ENCODE assay signal across 19 cellular contexts in the genomic region with DNA sequence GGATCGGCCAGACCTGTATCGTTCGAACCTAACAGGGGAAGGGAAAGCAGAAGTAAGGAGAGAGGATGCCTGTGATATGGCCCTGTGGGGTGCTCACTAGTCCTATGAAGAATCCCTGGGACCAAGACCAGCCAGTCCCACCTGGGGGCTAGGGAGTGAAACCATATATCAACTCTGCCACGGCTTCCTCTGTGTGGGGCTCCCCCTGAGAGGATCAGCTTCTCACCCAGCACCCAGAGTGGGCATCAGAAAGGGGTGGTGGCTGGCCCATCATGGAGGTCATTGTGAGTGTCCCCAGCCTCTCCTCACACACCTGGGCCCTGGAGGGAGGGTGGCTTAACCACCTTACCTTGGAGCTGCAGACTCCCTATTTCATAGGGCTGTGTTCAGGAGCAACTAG. TPM values are rescaled to one million over a fixed set of nuclear protein-coding genes. Genes with fewer than 3 reads are reported as not detected.
DNase-seq lines count a peak whose midpoint lies in the region; ATAC-seq and TF ChIP-seq lines count a peak whose summit lies in the region.
"Had no signal": no experiment of that assay in that cellular context is flagged by ENCODE, and none has a peak within 500 bp of the region (broad histone marks: within the 10 kb centered on the region; RNA-seq: fewer than 3 reads in every experiment).

No MANE protein-coding gene starts in this region.

- H3K9ac ChIP-seq in neural progenitor cell, result no peak overlapping the region

- no peaks in the 10 kb centered on the region for H3K36me3 ChIP-seq in neural progenitor cell

- H3K9me3 ChIP-seq in neural progenitor cell (ENCODE audit: low read depth), result no peaks in the 10 kb centered on the region

- H3K27me3 ChIP-seq in neural progenitor cell, result peaks cover 61% of the 10 kb centered on the region

- no peaks in the 10 kb centered on the region for H3K79me2 ChIP-seq in neural progenitor cell (ENCODE audit: low read depth)

- H3K36me3 Mint-ChIP-seq in neural progenitor cell (peaks cover 6% of the 10 kb centered on the region), glutamatergic neuron (ENCODE audit: unreplicated experiment) (no peaks in the 10 kb centered on the region)
- peaks cover 8% of the 10 kb centered on the region for H3K36me3 Mint-ChIP-seq in T-helper 2 cell treated with Interferon-gamma antibody and Interleukin-4, amounts not matched to agents 5 μg/mL and 100 μg/mL, for 36 hours (ENCODE audit: low read depth)

- peaks cover 10% of the 10 kb centered on the region for H4K20me1 ChIP-seq in neural progenitor cell (ENCODE audit: low read depth)

- peaks cover 24% of the 10 kb centered on the region for H3F3A ChIP-seq in neural progenitor cell (ENCODE audit: low read depth)

- H3K4me3 Mint-ChIP-seq in stimulated activated naive CD8-positive, alpha-beta T cell treated with anti-CD3 and anti-CD28 coated beads, Interleukin-15, amount 100 ng/mL, for 72 hours, result no peak overlapping the region
- H3K4me3 Mint-ChIP-seq in neural progenitor cell, result peak overlapping the region; percentile 38
- H3K4me3 Mint-ChIP-seq in T-helper 2 cell treated with Interferon-gamma antibody and Interleukin-4, amounts not matched to agents 5 μg/mL and 100 μg/mL, for 36 hours, result no peak overlapping the region
- H3K4me3 Mint-ChIP-seq in glutamatergic neuron (ENCODE audit: unreplicated experiment), result no peak overlapping the region
- H3K4me3 Mint-ChIP-seq: B cell; CD4-positive, CD25-positive, alpha-beta regulatory T cell; CD8-positive, alpha-beta memory T cell; H9 had no signal

- no peak overlapping the region for H3K27ac Mint-ChIP-seq in stimulated activated naive CD8-positive, alpha-beta T cell treated with anti-CD3 and anti-CD28 coated beads, Interleukin-15, amount 100 ng/mL, for 72 hours
- H3K27ac Mint-ChIP-seq in neural progenitor cell (peak overlapping the region; percentile 25), glutamatergic neuron (ENCODE audit: unreplicated experiment) (no peak overlapping the region)
- no peak overlapping the region for H3K27ac Mint-ChIP-seq in T-helper 2 cell treated with Interferon-gamma antibody and Interleukin-4, amounts not matched to agents 5 μg/mL and 100 μg/mL, for 36 hours
- H3K27ac Mint-ChIP-seq: B cell had no signal

- H3K4me1 ChIP-seq in neural progenitor cell, result peaks cover 20% of the 10 kb centered on the region

- no peak for DNase-seq in stimulated activated naive CD8-positive, alpha-beta T cell treated with anti-CD3 and anti-CD28 coated beads, Interleukin-15, Interleukin-2, amounts not matched to agents 100 U/mL and 50 U/mL, for 24 hours
- no peak for DNase-seq in stimulated activated naive CD8-positive, alpha-beta T cell treated with anti-CD3 and anti-CD28 coated beads, Interleukin-15, amount 100 ng/mL, for 72 hours
- DNase-seq in coronary artery (ENCODE audit: low spot score), result peak; percentile 52
- no peak for DNase-seq in neural progenitor cell (ENCODE audit: low spot score)
- DNase-seq in T-helper 2 cell treated with Interferon-gamma antibody and Interleukin-4, amounts not matched to agents 5 μg/mL and 100 μg/mL, for 36 hours (ENCODE audit: low spot score), result no peak
- no peak for DNase-seq in mucosa of gallbladder (ENCODE audit: low spot score)
- DNase-seq in glutamatergic neuron, result no peak
- DNase-seq: C1 segment of cervical spinal cord; CD4-positive, CD25-positive, alpha-beta regulatory T cell; CD8-positive, alpha-beta memory T cell; COR-L47; DMS 273 treated with DMSO at 0.1 percent for 48 hours; DMS53; DND-41; EL; GOT3; H9 had no signal

- peak; percentile 13 for ATAC-seq in stimulated activated naive CD8-positive, alpha-beta T cell treated with anti-CD3 and anti-CD28 coated beads, Interleukin-15, Interleukin-2, amounts not matched to agents 100 U/mL and 50 U/mL, for 24 hours
- no peak for ATAC-seq in stimulated activated naive CD8-positive, alpha-beta T cell treated with anti-CD3 and anti-CD28 coated beads, Interleukin-15, amount 100 ng/mL, for 72 hours
- ATAC-seq: GM12878 had no signal

- peaks cover 30% of the 10 kb centered on the region for H3K4me1 Mint-ChIP-seq in stimulated activated naive CD8-positive, alpha-beta T cell treated with anti-CD3 and anti-CD28 coated beads, Interleukin-15, amount 100 ng/mL, for 72 hours
- H3K4me1 Mint-ChIP-seq in neural progenitor cell (peaks cover 53% of the 10 kb centered on the region), glutamatergic neuron (ENCODE audit: low read depth, unreplicated experiment) (peaks cover 36% of the 10 kb centered on the region)
- peaks cover 5% of the 10 kb centered on the region for H3K4me1 Mint-ChIP-seq in T-helper 2 cell treated with Interferon-gamma antibody and Interleukin-4, amounts not matched to agents 5 μg/mL and 100 μg/mL, for 36 hours (ENCODE audit: low read depth)
- H3K4me1 Mint-ChIP-seq: B cell had no signal

- TF ChIP-seq CTCF in coronary artery (IDR thresholded peaks at IDR 0.05) (no peak), neural progenitor cell (IDR thresholded peaks at IDR 0.05) (no peak), glutamatergic neuron (IDR thresholded peaks at IDR 0.05; ENCODE audit: partially characterized antibody, unreplicated experiment) (no peak)

- H3K27ac ChIP-seq in coronary artery, result no peak overlapping the region
- H3K27ac ChIP-seq in neural progenitor cell, result no peak overlapping the region

- H3K9me3 Mint-ChIP-seq in stimulated activated naive CD8-positive, alpha-beta T cell treated with anti-CD3 and anti-CD28 coated beads, Interleukin-15, amount 100 ng/mL, for 72 hours, result no peaks in the 10 kb centered on the region
- H3K9me3 Mint-ChIP-seq in neural progenitor cell, result no peaks in the 10 kb centered on the region
- no peaks in the 10 kb centered on the region for H3K9me3 Mint-ChIP-seq in T-helper 2 cell treated with Interferon-gamma antibody and Interleukin-4, amounts not matched to agents 5 μg/mL and 100 μg/mL, for 36 hours
- peaks cover 8% of the 10 kb centered on the region for H3K9me3 Mint-ChIP-seq in glutamatergic neuron (ENCODE audit: unreplicated experiment)
- H3K9me3 Mint-ChIP-seq: CD4-positive, CD25-positive, alpha-beta regulatory T cell; CD8-positive, alpha-beta memory T cell had no signal

- no peaks in the 10 kb centered on the region for H3K27me3 Mint-ChIP-seq in stimulated activated naive CD8-positive, alpha-beta T cell treated with anti-CD3 and anti-CD28 coated beads, Interleukin-15, amount 100 ng/mL, for 72 hours
- H3K27me3 Mint-ChIP-seq in neural progenitor cell (ENCODE audit: insufficient read depth, low read depth) (peaks cover 8% of the 10 kb centered on the region), glutamatergic neuron (ENCODE audit: unreplicated experiment) (peaks cover 6% of the 10 kb centered on the region)
- H3K27me3 Mint-ChIP-seq in T-helper 2 cell treated with Interferon-gamma antibody and Interleukin-4, amounts not matched to agents 5 μg/mL and 100 μg/mL, for 36 hours (ENCODE audit: low read depth), result no peaks in the 10 kb centered on the region
- H3K27me3 Mint-ChIP-seq: B cell; CD4-positive, CD25-positive, alpha-beta regulatory T cell; CD8-positive, alpha-beta memory T cell had no signal

- no peak overlapping the region for H2AFZ ChIP-seq in neural progenitor cell (replicated peaks)

- H3K4me3 ChIP-seq in coronary artery (no peak overlapping the region), neural progenitor cell (no peak overlapping the region)
- H3K4me3 ChIP-seq: GM12878 had no signal

- H3K4me2 ChIP-seq in neural progenitor cell, result no peak overlapping the region

RNA-seq across cellular contexts. Expression of a gene that starts 30.1 kb away (rescaled TPM):
- total RNA-seq in neural progenitor cell (ENCODE audit: low replicate concordance) (12.7 and 41.0 TPM in 2 replicates), mucosa of gallbladder (129 TPM), glutamatergic neuron (ENCODE audit: unreplicated experiment) (365 TPM)
